9 cellular contexts compared by ENCODE assay signal in genomic region chr5:142597546-142598337, GRCh38.
DNase-seq lines count a peak whose midpoint lies in the region; ATAC-seq lines count a peak whose summit lies in the region.
"Had no signal": no experiment of that assay in that cellular context is flagged by ENCODE, and none has a peak within 500 bp of the region (broad histone marks: within the 10 kb centered on the region; RNA-seq: fewer than 3 reads in every experiment).

No MANE protein-coding gene starts in this region.

- DNase-seq in activated naive CD4-positive, alpha-beta T cell treated with Interleukin-2 at 50 U/mL for 16 hours, result peak; percentile 45
- DNase-seq in activated naive CD4-positive, alpha-beta T cell (lab: John Stamatoyannopoulos, UW), result no peak
- DNase-seq in RPMI7951 (ENCODE audit: low read depth), result peak; percentile 78
- DNase-seq in fibroblast of peridontal ligament (ENCODE audit: extremely low read depth), result peak; percentile 75
- DNase-seq in stimulated activated CD4-positive, alpha-beta T cell treated with anti-CD3 and anti-CD28 coated beads, Interleukin-4, amount 100 ng/mL, for 24 hours, result peak; percentile 45
- DNase-seq: NCI-H1105 had no signal

- ATAC-seq in HG03342 (IDR thresholded peaks at IDR 0.05; ENCODE audit: unreplicated experiment), result no peak
- ATAC-seq in GM18873 (IDR thresholded peaks at IDR 0.05; ENCODE audit: low FRiP score, unreplicated experiment), result no peak
- no peak for ATAC-seq in HG02970 (IDR thresholded peaks at IDR 0.05; ENCODE audit: low FRiP score, unreplicated experiment)

Comparison
In these comparisons a context has a peak if more than half of its experiments do, and no peak if none do; other contexts are left out.
1. DNase-seq: peak in activated naive CD4-positive, alpha-beta T cell treated with Interleukin-2 at 50 U/mL for 16 hours (single experiment), RPMI7951 (single experiment), fibroblast of peridontal ligament (single experiment) and stimulated activated CD4-positive, alpha-beta T cell treated with anti-CD3 and anti-CD28 coated beads, Interleukin-4, amount 100 ng/mL, for 24 hours (single experiment); none in activated naive CD4-positive, alpha-beta T cell (0 of 4).